22 cellular contexts compared by ENCODE assay signal in genomic region chr1:43621386-43621785, GRCh38.
"Had no signal": no experiment of that assay in that cellular context is flagged by ENCODE, and none has a peak within 500 bp of the region (broad histone marks: within the 10 kb centered on the region; RNA-seq: fewer than 3 reads in every experiment).

No MANE protein-coding gene starts in this region.

- H3K27me3 ChIP-seq: brain microvascular endothelial cell, colonic mucosa, gastrocnemius medialis, upper lobe of left lung had no signal

- H3K27ac ChIP-seq: brain microvascular endothelial cell, colonic mucosa, gastrocnemius medialis, left ventricle myocardium inferior, upper lobe of left lung, WERI-Rb-1 had no signal

- ATAC-seq: activated CD4-positive, CD25-positive, alpha-beta regulatory T cell treated with anti-CD3 and anti-CD28 coated beads, Interleukin-2, amount 50 U/mL, for 24 hours; gastrocnemius medialis; right cardiac atrium; T-helper 17 cell had no signal

- H3K36me3 ChIP-seq: gastrocnemius medialis, left ventricle myocardium inferior had no signal

- DNase-seq: activated CD4-positive, alpha-beta T cell treated with anti-CD3 and anti-CD28 coated beads for 48 hours; activated CD4-positive, alpha-beta T cell treated with anti-CD3 and anti-CD28 coated beads, Interleukin-2, amount 50 U/mL, for 48 hours; activated CD8-positive, alpha-beta memory T cell treated with anti-CD3 and anti-CD28 coated beads for 24 hours; activated effector memory CD4-positive, alpha-beta T cell treated with Interleukin-2 at 50 U/mL for 16 hours; activated naive CD4-positive, alpha-beta T cell treated with anti-CD3 and anti-CD28 coated beads for 36 hours; activated naive CD8-positive, alpha-beta T cell treated with anti-CD3 and anti-CD28 coated beads, Interleukin-2, amount 10 ng/mL, durations not matched to agents 7 days and 5 days; brain microvascular endothelial cell; colonic mucosa; effector memory CD4-positive, alpha-beta T cell; gastrocnemius medialis; glutamatergic neuron; left ventricle myocardium inferior; naive B cell; nucleus accumbens; right cardiac atrium; stimulated activated naive CD4-positive, alpha-beta T cell treated with Interleukin-2 at 50 U/mL for 16 hours; SW 1271; T-helper 17 cell; T1000; upper lobe of left lung; WERI-Rb-1 had no signal

- H3K4me3 ChIP-seq: colonic mucosa, gastrocnemius medialis, left ventricle myocardium inferior, upper lobe of left lung had no signal

- H3K9me3 ChIP-seq: colonic mucosa, gastrocnemius medialis, left ventricle myocardium inferior, upper lobe of left lung had no signal

- H3K4me1 ChIP-seq: colonic mucosa, gastrocnemius medialis, left ventricle myocardium inferior, upper lobe of left lung had no signal
